ENCODE assay signal across 9 cellular contexts in genomic region chr11:42498971-42499370, GRCh38.
"Had no signal": no experiment of that assay in that cellular context is flagged by ENCODE, and none has a peak within 500 bp of the region (broad histone marks: within the 10 kb centered on the region; RNA-seq: fewer than 3 reads in every experiment).

No MANE protein-coding gene starts in this region.

- H3K27ac Mint-ChIP-seq: GM23338, H9 had no signal

- DNase-seq: H9, HCEC 1CT, IMR-90, KG1 had no signal

- H3K4me3 ChIP-seq: GM23338, K562 had no signal

- H3K4me2 ChIP-seq: GM23338 had no signal

- H3K4me3 Mint-ChIP-seq: GM23338, H9 had no signal

- H3K4me1 Mint-ChIP-seq: GM23338, H9 had no signal

- FAIRE-seq: H1, H54, K562 had no signal

- H3K27ac ChIP-seq: HL-60 had no signal

- ATAC-seq: GM23338, K562 had no signal

- H2AFZ ChIP-seq: GM23338 had no signal
